Comparison of ENCODE assay signal across 19 cellular contexts in the genomic region with DNA sequence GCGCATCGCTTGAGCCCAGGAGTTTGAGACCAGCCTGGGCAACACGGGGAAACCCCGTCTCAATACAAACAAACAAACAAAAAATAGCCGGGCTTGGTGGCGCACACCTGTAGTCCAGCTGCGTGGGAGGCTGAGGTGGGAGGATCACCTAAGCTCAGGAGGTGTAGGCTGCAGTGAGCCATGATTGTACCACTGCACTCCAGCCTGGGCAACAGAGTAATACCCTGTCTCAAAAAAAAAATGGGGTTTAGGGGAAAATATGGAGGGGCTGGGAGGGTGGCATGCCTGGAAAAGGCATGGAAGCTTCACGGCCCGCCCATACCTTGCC. TPM values are rescaled to one million over a fixed set of nuclear protein-coding genes. Genes with fewer than 3 reads are reported as not detected.
DNase-seq lines count a peak whose midpoint lies in the region; TF ChIP-seq lines count a peak whose summit lies in the region.
"Had no signal": no experiment of that assay in that cellular context is flagged by ENCODE, and none has a peak within 500 bp of the region (broad histone marks: within the 10 kb centered on the region; RNA-seq: fewer than 3 reads in every experiment).

No MANE protein-coding gene starts in this region.

- H3K14ac ChIP-seq in trophoblast cell (ENCODE audit: low read length), result peak overlapping the region; percentile 41

- peak overlapping the region; percentile 79 for H2BK120ac ChIP-seq in trophoblast cell (ENCODE audit: insufficient read depth, low read length, poor library complexity)

- H3K27me3 ChIP-seq in Caco-2 (replicated peaks; ENCODE audit: control insufficient read depth, insufficient read depth, low read length) (no peaks in the 10 kb centered on the region), trophoblast cell (ENCODE audit: insufficient read depth, low read length) (no peaks in the 10 kb centered on the region)
- H3K27me3 ChIP-seq: BLaER1 had no signal

- no peak overlapping the region for H3K4me3 ChIP-seq in Caco-2 (ENCODE audit: low read depth, low read length)
- H3K4me3 ChIP-seq in trophoblast cell (ENCODE audit: low read depth, low read length), result no peak overlapping the region
- H3K4me3 ChIP-seq: BLaER1, esophagus squamous epithelium, prostate gland had no signal

- CTCF ChIA-PET in Caco-2 (lab: Charles Lee), result interaction anchor here (1.5 kb wide), 1 partner anchor 23 kb away, joined by 19 read pairs; no protein-coding TSS in a partner anchor
- CTCF ChIA-PET in RWPE1 (lab: Yijun Ruan, JAX), result interaction anchor here (0.5 to 2.9 kb wide), 5 partner anchors 11 to 150 kb away, joined by 3 to 16 read pairs (median 3); no protein-coding TSS in a partner anchor

- H3K36me3 ChIP-seq in Caco-2 (ENCODE audit: control insufficient read depth, insufficient read depth, low read length), result peaks cover under 1% of the 10 kb centered on the region; the same call in 1 of the 2 replicates
- H3K36me3 ChIP-seq in trophoblast cell (ENCODE audit: control insufficient read depth in 1 of 2, insufficient read depth in 2 of 2, low read length in 2 of 2), result peaks cover 33 to 35% of the 10 kb centered on the region in 2 experiments
- H3K36me3 ChIP-seq: prostate gland had no signal

- H4K91ac ChIP-seq in trophoblast cell (ENCODE audit: low read depth, low read length), result peak overlapping the region; percentile 99

- H3K4me3 Mint-ChIP-seq in Caco-2 (ENCODE audit: unreplicated experiment), result no peak overlapping the region
- H3K4me3 Mint-ChIP-seq: dendritic cell treated with granulocyte-macrophage colony-stimulating factor and Interleukin-4, amounts not matched to agents 40 ng/mL and 50 ng/mL, for 4 days; stimulated activated naive CD8-positive, alpha-beta T cell treated with anti-CD3 and anti-CD28 coated beads, Interleukin-15, amount 100 ng/mL, for 72 hours had no signal

- H4K12ac ChIP-seq in trophoblast cell (ENCODE audit: low read depth, low read length), result no peak overlapping the region

- no peaks in the 10 kb centered on the region for H3K27me3 Mint-ChIP-seq in Caco-2 (ENCODE audit: insufficient read depth, unreplicated experiment)
- H3K27me3 Mint-ChIP-seq: stimulated activated naive CD8-positive, alpha-beta T cell treated with anti-CD3 and anti-CD28 coated beads, Interleukin-15, amount 100 ng/mL, for 72 hours had no signal

- no TSS peak for BruUV-seq in Caco-2 (replicated peaks; lab: Mats Ljungman, UMichigan)

- peaks cover 49% of the 10 kb centered on the region for H3K36me3 Mint-ChIP-seq in Caco-2 (ENCODE audit: insufficient read depth, unreplicated experiment)

- no peak overlapping the region for H2AFZ ChIP-seq in trophoblast cell (ENCODE audit: insufficient read depth, low read length, poor library complexity)

- peak overlapping the region; percentile 94 for H3K27ac ChIP-seq in RWPE1
- H3K27ac ChIP-seq in epithelial cell of prostate, result peak overlapping the region; percentile 50
- H3K27ac ChIP-seq in trophoblast cell (ENCODE audit: low read depth, low read length), result peak overlapping the region; percentile 97

- no peak overlapping the region for H3K4ac ChIP-seq in trophoblast cell (ENCODE audit: low read depth, low read length)

- H3K9ac ChIP-seq in trophoblast cell (ENCODE audit: low read length), result no peak overlapping the region
- H3K9ac ChIP-seq: BLaER1 had no signal

- DNase-seq in Caco-2 (no peak), RWPE1 (ENCODE audit: low spot score) (no peak), epithelial cell of prostate (ENCODE audit: low read depth, low spot score) (no peak), trophoblast cell (peak in 1 of 2 donors; percentile 65), HUDEP-2 (lab: John Stamatoyannopoulos, UW; ENCODE audit: unreplicated experiment in 76 of 76) (no peak), NOMO-1 (lab: John Stamatoyannopoulos, UW; ENCODE audit: unreplicated experiment in 2 of 2) (no peak), SKM-1 (lab: John Stamatoyannopoulos, UW; ENCODE audit: unreplicated experiment) (no peak)
- DNase-seq in central memory CD4-positive, alpha-beta T cell, result no peak
- DNase-seq: activated gamma-delta T cell treated with Interleukin-2 at 50 U/mL for 16 hours, aorta, DMS79 treated with DMSO at 0.1 percent for 48 hours, esophagus squamous epithelium, midbrain, NCI-H526 treated with DMSO at 0.1 percent for 48 hours had no signal

- peak overlapping the region; percentile 46 for H2BK12ac ChIP-seq in trophoblast cell (ENCODE audit: low read length)

- H3K9me3 Mint-ChIP-seq in Caco-2 (ENCODE audit: unreplicated experiment), result peaks cover 10% of the 10 kb centered on the region

- WGBS in trophoblast cell (ENCODE audit: extremely low coverage, insufficient coverage, insufficient read length), result no CpG with 5 or more reads among the region's 9 CpGs

- intact Hi-C loops in Caco-2 (cut with micrococcal nuclease; ENCODE audit: unreplicated experiment), result no loop called here

- H3K9me3 ChIP-seq in Caco-2 (no peaks in the 10 kb centered on the region), trophoblast cell (ENCODE audit: insufficient read depth, low read depth, low read length) (peaks cover 2% of the 10 kb centered on the region)
- H3K9me3 ChIP-seq: BLaER1, esophagus squamous epithelium, prostate gland had no signal

- H3K4me2 ChIP-seq in trophoblast cell (ENCODE audit: low read length), result peak overlapping the region; percentile 13

- H3K23ac ChIP-seq in trophoblast cell (ENCODE audit: low read length), result no peak overlapping the region

- H3K79me2 ChIP-seq in trophoblast cell (ENCODE audit: control insufficient read depth, insufficient read depth, low read length, poor library complexity), result peaks cover 12% of the 10 kb centered on the region

- no peak overlapping the region for H2AK5ac ChIP-seq in trophoblast cell (ENCODE audit: low read length)

- H3K79me1 ChIP-seq in trophoblast cell (ENCODE audit: low read length), result peaks cover 29% of the 10 kb centered on the region

- POLR2A ChIA-PET in Caco-2 (lab: Charles Lee) (no interaction called here), RWPE1 (lab: Yijun Ruan, JAX; ENCODE audit: low non-redundant PET) (no interaction called here)

- H3K18ac ChIP-seq in trophoblast cell (ENCODE audit: low read length), result peak overlapping the region; percentile 4

- TF ChIP-seq CTCF in Caco-2 (IDR thresholded peaks at IDR 0.05; ENCODE audit: insufficient read depth in 1 of 2, low read depth in 1 of 2, low read length in 1 of 2, severe bottlenecking in 1 of 2, unreplicated experiment in 1 of 2) (no peak), RWPE1 (conservative IDR thresholded peaks at IDR 0.05; ENCODE audit: low read depth) (no peak)

- peak overlapping the region; percentile 5 for H4K8ac ChIP-seq in trophoblast cell (ENCODE audit: low read depth, low read length)

- peak overlapping the region; percentile 67 for H3K27ac Mint-ChIP-seq in Caco-2 (ENCODE audit: unreplicated experiment)
- H3K27ac Mint-ChIP-seq: dendritic cell treated with granulocyte-macrophage colony-stimulating factor and Interleukin-4, amounts not matched to agents 40 ng/mL and 50 ng/mL, for 4 days had no signal

- peak overlapping the region; percentile 13 for H2BK5ac ChIP-seq in trophoblast cell (ENCODE audit: low read depth, low read length, poor library complexity)

- H3K4me1 Mint-ChIP-seq in Caco-2 (ENCODE audit: low read depth, unreplicated experiment), result peaks cover 16% of the 10 kb centered on the region

- H3K4me1 ChIP-seq in Caco-2 (peaks cover 10% of the 10 kb centered on the region), trophoblast cell (ENCODE audit: control insufficient read depth in 1 of 2, insufficient read depth in 2 of 2, low read length in 2 of 2) (peaks cover 29 to 52% of the 10 kb centered on the region in 2 experiments)

RNA-seq across cellular contexts. Expression of gene ISYNA1, which starts 1.9 kb away (rescaled TPM):
- 65.3 and 67.3 TPM in 2 replicates for total RNA-seq in Caco-2 (2022)
- polyA plus RNA-seq in trophoblast cell (2013), result 476 and 488 TPM in 2 replicates

RNA-seq across cellular contexts. Expression of gene SSBP4, which starts 20.7 kb away (rescaled TPM):
- 46.2 and 49.4 TPM in 2 replicates for total RNA-seq in Caco-2 (2022)
- polyA plus RNA-seq in trophoblast cell (2013), result 51.1 and 52.0 TPM in 2 replicates

RNA-seq across cellular contexts. Expression of gene LRRC25, which starts 42.5 kb away (rescaled TPM):
- total RNA-seq in Caco-2 (2022), result not detected in 2 replicates
- polyA plus RNA-seq in trophoblast cell (2013), result not detected in 2 replicates
- total RNA-seq: HT-29 had no signal

RNA-seq across cellular contexts. Expression of gene GDF15, which starts 53.9 kb away (rescaled TPM):
- total RNA-seq in Caco-2 (2022), result 55.3 and 56.1 TPM in 2 replicates
- 182 and 198 TPM in 2 replicates for polyA plus RNA-seq in trophoblast cell (2013)
